Comparison of ENCODE assay signal across 8 cellular contexts in genomic region chr6:158816329-158816728, GRCh38. TPM values are rescaled to one million over a fixed set of nuclear protein-coding genes. Genes with fewer than 3 reads are reported as not detected.
DNase-seq lines count a peak whose midpoint lies in the region; ATAC-seq and TF ChIP-seq lines count a peak whose summit lies in the region.

No MANE protein-coding gene starts in this region.

- no peak for TF ChIP-seq POLR2A in right lobe of liver (IDR thresholded peaks at IDR 0.05)

- H3K36me3 ChIP-seq in right lobe of liver: peaks cover 0 to 5% (median 0%) of the 10 kb centered on the region in 4 donors

- H3K27ac ChIP-seq in right lobe of liver: peak overlapping the region in 2 of 3 donors; percentile 93 to 94

- peak overlapping the region; percentile 85 for H3K4me3 Mint-ChIP-seq in Calu3 (ENCODE audit: low read depth, unreplicated experiment)
- H3K4me3 Mint-ChIP-seq in activated naive CD8-positive, alpha-beta T cell treated with anti-CD3 and anti-CD28 coated beads, Interleukin-2, amount 50 U/mL, for 24 hours: peak overlapping the region; percentile 98

- no peaks in the 10 kb centered on the region for H3K9me3 ChIP-seq in right lobe of liver

- peaks cover 0 to 45% (median 8%) of the 10 kb centered on the region in 4 donors for H3K4me1 ChIP-seq in right lobe of liver

- ATAC-seq in HG02759 (IDR thresholded peaks at IDR 0.05; ENCODE audit: unreplicated experiment) (peak; percentile 15), right lobe of liver (no peak), HG02610 (IDR thresholded peaks at IDR 0.05; ENCODE audit: unreplicated experiment) (no peak)
- no peak for ATAC-seq in activated naive CD8-positive, alpha-beta T cell treated with anti-CD3 and anti-CD28 coated beads, Interleukin-2, amount 50 U/mL, for 24 hours

- DNase-seq in Calu3 (no peak), right lobe of liver (peak in 1 of 3 donors; percentile 3), anterior cingulate cortex (lab: John Stamatoyannopoulos, UW) (no peak), SW480 (ENCODE audit: low spot score) (no peak), NCI-H1417 (lab: John Stamatoyannopoulos, UW) (no peak)
- DNase-seq in activated naive CD8-positive, alpha-beta T cell treated with anti-CD3 and anti-CD28 coated beads, Interleukin-2, amount 50 U/mL, for 24 hours: no peak

- H3K27ac Mint-ChIP-seq in Calu3 (ENCODE audit: unreplicated experiment): peak overlapping the region; percentile 97
- H3K27ac Mint-ChIP-seq in activated naive CD8-positive, alpha-beta T cell treated with anti-CD3 and anti-CD28 coated beads, Interleukin-2, amount 50 U/mL, for 24 hours: peak overlapping the region; percentile 90

- no peak for TF ChIP-seq CTCF in Calu3 (IDR thresholded peaks at IDR 0.05; ENCODE audit: unreplicated experiment)
- no peak for TF ChIP-seq CTCF in right lobe of liver (IDR thresholded peaks at IDR 0.05)

- H3K36me3 Mint-ChIP-seq in Calu3 (ENCODE audit: insufficient read depth, unreplicated experiment): peaks cover 91% of the 10 kb centered on the region
- H3K36me3 Mint-ChIP-seq in activated naive CD8-positive, alpha-beta T cell treated with anti-CD3 and anti-CD28 coated beads, Interleukin-2, amount 50 U/mL, for 24 hours (ENCODE audit: low read depth): peaks cover 66% of the 10 kb centered on the region

- CTCF ChIA-PET in Calu3 (lab: Charles Lee): interaction anchor here (1.0 kb wide), 1 partner anchor 53 kb away, joined by 3 read pairs; no protein-coding TSS in a partner anchor

- peaks cover 22% of the 10 kb centered on the region for H3K4me1 Mint-ChIP-seq in Calu3 (ENCODE audit: low read depth, unreplicated experiment)
- H3K4me1 Mint-ChIP-seq in activated naive CD8-positive, alpha-beta T cell treated with anti-CD3 and anti-CD28 coated beads, Interleukin-2, amount 50 U/mL, for 24 hours: peaks cover 70% of the 10 kb centered on the region

- H3K9me3 Mint-ChIP-seq in Calu3 (ENCODE audit: low read depth, unreplicated experiment): no peaks in the 10 kb centered on the region
- H3K9me3 Mint-ChIP-seq in activated naive CD8-positive, alpha-beta T cell treated with anti-CD3 and anti-CD28 coated beads, Interleukin-2, amount 50 U/mL, for 24 hours: peaks cover 3% of the 10 kb centered on the region

- no peaks in the 10 kb centered on the region for H3K27me3 Mint-ChIP-seq in Calu3 (ENCODE audit: unreplicated experiment)
- H3K27me3 Mint-ChIP-seq in activated naive CD8-positive, alpha-beta T cell treated with anti-CD3 and anti-CD28 coated beads, Interleukin-2, amount 50 U/mL, for 24 hours: no peaks in the 10 kb centered on the region

- no peaks in the 10 kb centered on the region for H3K27me3 ChIP-seq in right lobe of liver

- BruUV-seq in Calu3 (replicated peaks; lab: Mats Ljungman, UMichigan): no TSS peak

- intact Hi-C loops in Calu3 (cut with micrococcal nuclease; ENCODE audit: unreplicated experiment) (loop anchor here (5.0 kb wide), 1 partner anchor 51 kb away; no protein-coding TSS in a partner anchor), right lobe of liver (cut with DNase I) (no loop called here)

- peak overlapping the region in 2 of 3 donors; percentile 1 to 88 for H3K4me3 ChIP-seq in right lobe of liver

- WGBS in right lobe of liver (ENCODE audit: insufficient coverage, low coverage, low lambda C conversion rate, missing lambda C conversion rate): 77% methylated on average over 5 of the region's 5 CpGs

RNA-seq across cellular contexts. Expression of gene EZR, which starts 2.8 kb away (rescaled TPM):
- total RNA-seq in Calu3 (2022) (935 and 954 TPM in 2 replicates), right lobe of liver (100 to 1,000 TPM in 1 of 6 experiments, 10 to 100 TPM in 5; 26.4 to 161 (median 35.9) TPM)
